In the genomic region with DNA sequence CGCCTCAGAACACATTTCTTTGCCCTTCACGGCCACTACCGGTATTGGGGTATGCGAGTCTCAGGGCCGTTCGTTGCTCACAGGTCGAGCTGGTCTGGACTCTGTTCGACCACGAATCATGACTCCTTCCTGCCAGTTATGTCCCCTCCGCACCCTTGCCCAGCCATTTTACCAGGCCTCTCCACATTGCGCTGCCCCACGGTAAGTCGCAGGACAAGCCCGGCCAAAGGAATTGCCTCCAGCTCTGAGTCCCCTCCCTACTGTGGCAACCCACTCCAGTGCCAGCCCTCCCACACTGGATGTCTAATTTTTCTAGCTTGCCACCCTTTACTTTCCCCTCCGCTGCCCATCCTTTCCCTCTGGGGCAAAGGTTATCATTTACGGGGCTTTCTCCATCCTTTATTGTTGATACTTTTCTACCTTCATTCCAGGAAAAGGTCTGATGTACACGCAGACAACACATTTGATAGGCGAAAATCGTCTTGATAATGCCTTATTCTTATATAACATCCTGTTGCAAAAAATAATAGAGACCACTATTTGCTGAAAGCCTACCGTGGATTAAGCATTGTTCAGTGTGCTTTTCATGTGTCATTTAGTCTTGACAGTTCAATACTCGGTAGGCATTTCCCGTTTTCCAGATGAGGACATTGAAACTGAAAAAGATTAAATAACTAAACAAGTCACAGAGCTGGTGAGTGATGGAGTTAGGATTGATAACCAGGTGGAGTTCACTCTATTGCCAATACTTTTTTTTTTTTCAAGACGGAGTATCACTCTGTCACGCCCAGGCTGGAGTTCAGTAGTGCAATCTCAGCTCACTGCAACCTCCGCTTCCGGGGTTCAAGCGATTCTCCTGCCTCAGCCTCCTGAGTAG, we compare ENCODE assay signal across 1 cellular context.
TF ChIP-seq lines count a peak whose summit lies in the region.

No MANE protein-coding gene starts in this region.

TF ChIP-seq in IMR-90, 13 proteins besides CTCF, POLR2A, EP300 and RAD21:
- no peak for TF ChIP-seq CHD1 (IDR thresholded peaks at IDR 0.05; ENCODE audit: low read depth, low read length)
- no peak for TF ChIP-seq RCOR1 (IDR thresholded peaks at IDR 0.05; ENCODE audit: insufficient replicate concordance, low read length)
- TF ChIP-seq, protein P1, sequence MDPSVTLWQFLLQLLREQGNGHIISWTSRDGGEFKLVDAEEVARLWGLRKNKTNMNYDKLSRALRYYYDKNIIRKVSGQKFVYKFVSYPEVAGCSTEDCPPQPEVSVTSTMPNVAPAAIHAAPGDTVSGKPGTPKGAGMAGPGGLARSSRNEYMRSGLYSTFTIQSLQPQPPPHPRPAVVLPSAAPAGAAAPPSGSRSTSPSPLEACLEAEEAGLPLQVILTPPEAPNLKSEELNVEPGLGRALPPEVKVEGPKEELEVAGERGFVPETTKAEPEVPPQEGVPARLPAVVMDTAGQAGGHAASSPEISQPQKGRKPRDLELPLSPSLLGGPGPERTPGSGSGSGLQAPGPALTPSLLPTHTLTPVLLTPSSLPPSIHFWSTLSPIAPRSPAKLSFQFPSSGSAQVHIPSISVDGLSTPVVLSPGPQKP (IDR thresholded peaks at IDR 0.05; ENCODE audit: borderline replicate concordance, low read depth, low read length) = no peak
- TF ChIP-seq FOS (IDR thresholded peaks at IDR 0.05; ENCODE audit: low read depth, low read length) = no peak
- TF ChIP-seq RFX5 (IDR thresholded peaks at IDR 0.05; ENCODE audit: low read depth, low read length) = no peak
- TF ChIP-seq MAZ (IDR thresholded peaks at IDR 0.05; ENCODE audit: borderline replicate concordance, low read depth, low read length) = no peak
- no peak for TF ChIP-seq SMC3 (IDR thresholded peaks at IDR 0.05; ENCODE audit: low read depth, low read length)
- TF ChIP-seq MXI1 (IDR thresholded peaks at IDR 0.05; ENCODE audit: borderline replicate concordance, low read depth, low read length) = no peak
- TF ChIP-seq MAFK (IDR thresholded peaks at IDR 0.05; ENCODE audit: low read depth, low read length) = no peak
- TF ChIP-seq CEBPB (IDR thresholded peaks at IDR 0.05; ENCODE audit: low read depth, low read length) = no peak
- TF ChIP-seq BHLHE40 (IDR thresholded peaks at IDR 0.05; ENCODE audit: low read depth, low read length) = no peak
- TF ChIP-seq, protein P2, sequence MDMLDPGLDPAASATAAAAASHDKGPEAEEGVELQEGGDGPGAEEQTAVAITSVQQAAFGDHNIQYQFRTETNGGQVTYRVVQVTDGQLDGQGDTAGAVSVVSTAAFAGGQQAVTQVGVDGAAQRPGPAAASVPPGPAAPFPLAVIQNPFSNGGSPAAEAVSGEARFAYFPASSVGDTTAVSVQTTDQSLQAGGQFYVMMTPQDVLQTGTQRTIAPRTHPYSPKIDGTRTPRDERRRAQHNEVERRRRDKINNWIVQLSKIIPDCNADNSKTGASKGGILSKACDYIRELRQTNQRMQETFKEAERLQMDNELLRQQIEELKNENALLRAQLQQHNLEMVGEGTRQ (IDR thresholded peaks at IDR 0.05; ENCODE audit: low read depth, low read length) = no peak
- no peak for TF ChIP-seq NFE2L2 (IDR thresholded peaks at IDR 0.05; ENCODE audit: low read depth, low read length)
